In the genomic region with DNA sequence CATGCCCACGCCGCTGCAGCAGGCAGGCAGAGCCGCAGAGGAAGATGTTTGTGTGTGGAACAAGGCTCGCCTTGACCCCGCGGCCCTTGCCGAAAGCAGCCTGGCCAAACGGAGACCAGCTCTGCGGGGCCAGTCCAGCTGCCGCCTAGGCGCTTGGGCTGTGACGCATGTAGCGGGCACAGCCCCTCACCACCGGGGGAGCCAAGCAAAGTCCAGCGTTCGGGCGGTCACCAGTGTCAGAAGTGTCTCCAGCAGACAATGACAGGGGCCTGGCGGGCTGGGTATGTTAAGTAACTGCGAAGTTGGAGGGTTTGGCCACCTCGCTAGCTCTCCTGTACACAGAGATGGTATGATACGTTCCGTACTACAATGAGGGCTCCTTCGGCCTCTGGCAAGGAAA, we compare ENCODE assay signal across 8 cellular contexts.
DNase-seq lines count a peak whose midpoint lies in the region; ATAC-seq and TF ChIP-seq lines count a peak whose summit lies in the region.

No MANE protein-coding gene starts in this region.

- POLR2A ChIA-PET in AG04449 (lab: Yijun Ruan, JAX) = no interaction called here

- ATAC-seq in HG03432 (IDR thresholded peaks at IDR 0.05; ENCODE audit: unreplicated experiment) = no peak

- peaks cover 3% of the 10 kb centered on the region; the same call in 1 of the 2 replicates for H3F3A ChIP-seq in Loucy (ENCODE audit: low read depth)

- CTCF ChIA-PET in AG04449 (lab: Yijun Ruan, JAX) = no interaction called here

- H3K9me3 ChIP-seq in Loucy (ENCODE audit: insufficient read depth, low read depth, low read length) (no peaks in the 10 kb centered on the region), duodenal mucosa (ENCODE audit: control insufficient read depth in 1 of 2, low read length in 2 of 2) (no peaks in the 10 kb centered on the region), muscle layer of colon (ENCODE audit: low read length) (no peaks in the 10 kb centered on the region)

- H3K4me3 ChIP-seq in AG04449 (ENCODE audit: low read depth, low read length) (peak overlapping the region; percentile 65), Loucy (ENCODE audit: low read length, poor library complexity, severe bottlenecking) (peak overlapping the region; percentile 84), duodenal mucosa (ENCODE audit: low read depth in 1 of 2, low read length in 2 of 2) (peak overlapping the region; percentile 72 to 80), muscle layer of colon (ENCODE audit: low read depth in 1 of 2, low read length in 2 of 2) (peak overlapping the region; percentile 14 to 66)

- H3K27ac ChIP-seq in duodenal mucosa (ENCODE audit: low read depth, low read length) = peak overlapping the region; percentile 32
- H3K27ac ChIP-seq in muscle layer of colon (ENCODE audit: low read depth, low read length) = peak overlapping the region; percentile 77

- H3K9me2 ChIP-seq in Loucy (replicated peaks; ENCODE audit: low read depth, low read length) = no peaks in the 10 kb centered on the region

- H3K9ac ChIP-seq in Loucy (ENCODE audit: low read depth, low read length, poor library complexity, severe bottlenecking) = peak overlapping the region; percentile 95
- H3K9ac ChIP-seq in duodenal mucosa (ENCODE audit: low read depth in 1 of 2, low read length in 2 of 2) = peak overlapping the region; percentile 38 to 48
- peak overlapping the region; percentile 60 for H3K9ac ChIP-seq in muscle layer of colon (ENCODE audit: low read length)

- H3K4me1 ChIP-seq in Loucy (ENCODE audit: insufficient read depth, low read length, poor library complexity, severe bottlenecking) (peaks cover 21% of the 10 kb centered on the region), duodenal mucosa (ENCODE audit: control insufficient read depth in 1 of 2, insufficient read depth in 2 of 2, low read length in 2 of 2) (peaks cover 16 to 19% of the 10 kb centered on the region in 2 donors), muscle layer of colon (ENCODE audit: insufficient read depth, low read length) (peaks cover 32% of the 10 kb centered on the region)

- H3K27me3 ChIP-seq in Loucy (ENCODE audit: insufficient read depth, low read length, poor library complexity, severe bottlenecking) = no peaks in the 10 kb centered on the region
- no peaks in the 10 kb centered on the region for H3K27me3 ChIP-seq in duodenal mucosa (ENCODE audit: control insufficient read depth in 1 of 2, insufficient read depth in 2 of 2, low read length in 2 of 2)
- H3K27me3 ChIP-seq in muscle layer of colon (ENCODE audit: control insufficient read depth in 1 of 2, insufficient read depth in 2 of 2, low read length in 2 of 2) = no peaks in the 10 kb centered on the region

- TF ChIP-seq CTCF in AG04449 (IDR thresholded peaks at IDR 0.05; ENCODE audit: insufficient read depth, low read length, missing control alignments) (no peak), Loucy (conservative IDR thresholded peaks at IDR 0.05; ENCODE audit: low read length) (no peak)

- H3K79me2 ChIP-seq in Loucy (ENCODE audit: insufficient read depth, low read length) = peaks cover 14% of the 10 kb centered on the region

- H3K4me2 ChIP-seq in Loucy (ENCODE audit: low read depth, low read length, poor library complexity, severe bottlenecking) = peak overlapping the region; percentile 80

- DNase-seq in AG04449 (ENCODE audit: low read depth, low spot score) = no peak
- no peak for DNase-seq in D341Med (ENCODE audit: low spot score)
- no peak for DNase-seq in activated effector memory CD4-positive, alpha-beta T cell treated with anti-CD3 and anti-CD28 coated beads, Interleukin-2, amount 50 U/mL, for 16 hours
- DNase-seq in effector CD4-positive, alpha-beta T cell = no peak

- no peak overlapping the region for H2AFZ ChIP-seq in Loucy (ENCODE audit: low read length)

- H3K36me3 ChIP-seq in Loucy (ENCODE audit: insufficient read depth, low read length) (no peaks in the 10 kb centered on the region), duodenal mucosa (ENCODE audit: control insufficient read depth in 1 of 2, insufficient read depth in 2 of 2, low read length in 2 of 2) (no peaks in the 10 kb centered on the region), muscle layer of colon (ENCODE audit: insufficient read depth, low read length) (no peaks in the 10 kb centered on the region)

- no peaks in the 10 kb centered on the region for H4K20me1 ChIP-seq in Loucy (ENCODE audit: insufficient read depth, low read length, poor library complexity, severe bottlenecking)

Comparison
In these comparisons a context has a peak if more than half of its experiments do, and no peak if none do; other contexts are left out.
1. H3K9ac ChIP-seq: peak in every context shown above with its lines; median percentile 95 in Loucy; 60 in muscle layer of colon; 43 in duodenal mucosa.